ENCODE assay signal across 11 cellular contexts in genomic region chr20:36173451-36173933, GRCh38. TPM values are rescaled to one million over a fixed set of nuclear protein-coding genes. Genes with fewer than 3 reads are reported as not detected.
A peak's percentile ranks its signal among the peaks of the same experiment; 100 is the strongest.
DNase-seq lines count a peak whose midpoint lies in the region; ATAC-seq and TF ChIP-seq lines count a peak whose summit lies in the region.
"Had no signal": no experiment of that assay in that cellular context is flagged by ENCODE, and none has a peak within 500 bp of the region (broad histone marks: within the 10 kb centered on the region; RNA-seq: fewer than 3 reads in every experiment).

No MANE protein-coding gene starts in this region.

- peaks cover 6% of the 10 kb centered on the region for H3K4me1 Mint-ChIP-seq in endothelial cell (ENCODE audit: unreplicated experiment)

- no peak overlapping the region for H3K9ac ChIP-seq in neuronal stem cell (ENCODE audit: low read depth, low read length, poor library complexity)

- H2BK12ac ChIP-seq in neuronal stem cell (ENCODE audit: low read length), result no peak overlapping the region

- peaks cover 7 to 39% of the 10 kb centered on the region in 2 donors for H3K4me1 ChIP-seq in neuronal stem cell (ENCODE audit: control insufficient read depth in 2 of 2, insufficient read depth in 1 of 2, low read depth in 1 of 2, low read length in 2 of 2)

- WGBS in neuronal stem cell (ENCODE audit: extremely low coverage in 2 of 2, insufficient read length in 2 of 2, insufficient replicate concordance in 1 of 2), 2 donors, result no CpG with 5 or more reads among the region's 11 CpGs

- H3K27me3 Mint-ChIP-seq in endothelial cell (ENCODE audit: unreplicated experiment), result no peaks in the 10 kb centered on the region

- no peaks in the 10 kb centered on the region for H3K9me3 ChIP-seq in neuronal stem cell (replicated peaks in 1 of 2; ENCODE audit: control insufficient read depth in 2 of 2, insufficient read depth in 1 of 2, low read depth in 1 of 2, low read length in 2 of 2)

- DNase-seq in DMS 273 (lab: John Stamatoyannopoulos, UW; ENCODE audit: unreplicated experiment) (peak; percentile 62), DMS 273 treated with DMSO at 0.1 percent for 48 hours (lab: John Stamatoyannopoulos, UW) (no peak), NCI-H69 (lab: John Stamatoyannopoulos, UW) (peak; percentile 84), endothelial cell (ENCODE audit: low spot score) (peak; percentile 41), neuronal stem cell (ENCODE audit: low spot score) (peak; percentile 90), posterior vena cava (ENCODE audit: low spot score) (no peak), T-helper 9 cell (no peak)
- DNase-seq: activated CD4-positive, alpha-beta T cell treated with anti-CD3 and anti-CD28 coated beads, Interleukin-2, amount 50 U/mL, for 1 hour had no signal

- H3K9me3 Mint-ChIP-seq in endothelial cell (ENCODE audit: unreplicated experiment), result no peaks in the 10 kb centered on the region

- peaks cover 6% of the 10 kb centered on the region for H3K36me3 Mint-ChIP-seq in endothelial cell (ENCODE audit: low read depth, unreplicated experiment)

- H3K14ac ChIP-seq in neuronal stem cell (ENCODE audit: low read length), result no peak overlapping the region

- H2BK120ac ChIP-seq in neuronal stem cell (ENCODE audit: low read depth, low read length), result no peak overlapping the region

- no peak overlapping the region for H2BK5ac ChIP-seq in neuronal stem cell (ENCODE audit: low read length)

- H4K8ac ChIP-seq in neuronal stem cell (ENCODE audit: low read depth, low read length), result no peak overlapping the region

- H2BK15ac ChIP-seq in neuronal stem cell (ENCODE audit: low read length), result no peak overlapping the region

- no peak for ATAC-seq in GM19351 (IDR thresholded peaks at IDR 0.05; ENCODE audit: unreplicated experiment)

- peak overlapping the region; percentile 66 for H3K27ac ChIP-seq in neuronal stem cell (replicated peaks; ENCODE audit: low read length)
- H3K27ac ChIP-seq: 22Rv1 had no signal

- peak overlapping the region; percentile 54 for H3K18ac ChIP-seq in neuronal stem cell (ENCODE audit: low read length)

- H2AFZ ChIP-seq in neuronal stem cell (ENCODE audit: low read length), result peak overlapping the region; percentile 30

- peak overlapping the region; percentile 28 for H3K4me2 ChIP-seq in neuronal stem cell (ENCODE audit: insufficient read depth, low read length, poor library complexity, severe bottlenecking)
- H3K4me2 ChIP-seq: smooth muscle cell had no signal

- peaks cover 4% of the 10 kb centered on the region for H3K79me1 ChIP-seq in neuronal stem cell (ENCODE audit: low read depth, low read length)

- no peak overlapping the region for H3K4me3 Mint-ChIP-seq in endothelial cell (ENCODE audit: unreplicated experiment)

- intact Hi-C loops in posterior vena cava (cut with DNase I), result no loop called here

- H3K36me3 ChIP-seq in neuronal stem cell (replicated peaks in 1 of 2; ENCODE audit: control insufficient read depth in 2 of 2, insufficient read depth in 2 of 2, low read length in 2 of 2), result peaks cover 0 to 43% of the 10 kb centered on the region in 2 donors

- H2AK5ac ChIP-seq in neuronal stem cell (ENCODE audit: low read depth, low read length), result no peak overlapping the region

- no peak overlapping the region for H4K91ac ChIP-seq in neuronal stem cell (ENCODE audit: low read depth, low read length, poor library complexity)

- no peak overlapping the region for H3K23ac ChIP-seq in neuronal stem cell (ENCODE audit: low read depth, low read length, poor library complexity)

- no peak overlapping the region for H3K4ac ChIP-seq in neuronal stem cell (ENCODE audit: low read length)

- no peak overlapping the region for H3K4me3 ChIP-seq in neuronal stem cell (ENCODE audit: low read length in 2 of 2)
- H3K4me3 ChIP-seq: smooth muscle cell had no signal

- H3K27ac Mint-ChIP-seq in endothelial cell (ENCODE audit: unreplicated experiment), result peak overlapping the region; percentile 76

- H3K27me3 ChIP-seq in neuronal stem cell (ENCODE audit: control insufficient read depth in 3 of 3, insufficient read depth in 3 of 3, low read depth in 1 of 3, low read length in 3 of 3), result no peaks in the 10 kb centered on the region

- TF ChIP-seq CTCF in endothelial cell (IDR thresholded peaks at IDR 0.05; ENCODE audit: unreplicated experiment), result no peak

RNA-seq across cellular contexts. Expression of gene EPB41L1, which starts 19.0 kb away (rescaled TPM):
- total RNA-seq in endothelial cell (ENCODE audit: unreplicated experiment), result 19.3 TPM
- 40.6 TPM for polyA plus RNA-seq in neuronal stem cell (2013, experiment 1 of 2)
- polyA plus RNA-seq in neuronal stem cell (2013, experiment 2 of 2), result 41.6 TPM
- total RNA-seq in posterior vena cava, result 10 to 100 TPM; 39.3 to 58.2 TPM

Comparison
In these comparisons a context has a peak if more than half of its experiments do, and no peak if none do; other contexts are left out.
1. DNase-seq: peak in DMS 273 (single experiment), NCI-H69 (single experiment), endothelial cell (single experiment) and neuronal stem cell (single experiment); none in DMS 273 treated with DMSO at 0.1 percent for 48 hours (single experiment), posterior vena cava (single experiment) and T-helper 9 cell (single experiment).